Comparison of ENCODE assay signal across 33 cellular contexts in the genomic region with DNA sequence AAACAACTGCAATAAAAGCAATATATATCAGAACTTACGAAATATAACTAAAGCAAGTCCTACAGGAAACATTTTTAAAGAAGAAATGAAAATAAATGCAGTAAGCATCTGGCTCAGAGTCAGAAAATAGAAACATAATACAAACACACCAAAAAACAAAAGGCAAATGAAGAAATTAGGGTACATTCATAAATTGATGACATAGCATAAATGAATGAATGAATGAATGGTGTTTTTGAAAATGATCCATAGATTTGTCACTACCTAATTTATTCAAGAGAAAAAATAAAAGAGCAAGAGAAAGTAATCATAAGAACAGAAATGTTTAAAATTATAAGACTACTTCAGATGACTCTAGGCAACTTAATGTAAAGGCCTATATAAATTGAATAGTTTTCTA.
"Had no signal": no experiment of that assay in that cellular context is flagged by ENCODE, and none has a peak within 500 bp of the region (broad histone marks: within the 10 kb centered on the region; RNA-seq: fewer than 3 reads in every experiment).

No MANE protein-coding gene starts in this region.

- H3K27ac ChIP-seq: adrenal gland, body of pancreas, brain microvascular endothelial cell, breast epithelium, VCaP had no signal

- ATAC-seq: activated CD8-positive, alpha-beta T cell treated with anti-CD3 and anti-CD28 coated beads for 36 hours; activated naive CD4-positive, alpha-beta T cell treated with anti-CD3 and anti-CD28 coated beads, Interleukin-2, amount 50 U/mL, for 72 hours; activated T-cell treated with anti-CD3 and anti-CD28 coated beads, Interleukin-2, amount 50 U/mL, for 4 hours; activated T-cell treated with anti-CD3 and anti-CD28 coated beads, Interleukin-2, amount 50 U/mL, for 72 hours; activated T-helper 17 cell treated with anti-CD3 and anti-CD28 coated beads, Interleukin-2, amount 50 U/mL, for 72 hours; body of pancreas had no signal

- H3K9me3 ChIP-seq: body of pancreas, breast epithelium had no signal

- DNase-seq: activated B cell treated with CpG ODN at 0.5 μM for 24 hours; activated CD4-positive, alpha-beta memory T cell treated with anti-CD3 and anti-CD28 coated beads for 36 hours; activated CD4-positive, alpha-beta T cell treated with anti-CD3 and anti-CD28 coated beads for 4 hours; activated CD4-positive, alpha-beta T cell treated with anti-CD3 and anti-CD28 coated beads, Interleukin-2, amount 10 ng/mL, durations not matched to agents 24 days and 14 days; activated CD4-positive, alpha-beta T cell treated with anti-CD3 and anti-CD28 coated beads, Interleukin-2, amount 50 U/mL, for 1 hour; activated CD4-positive, alpha-beta T cell treated with anti-CD3 and anti-CD28 coated beads, Interleukin-2, amount 50 U/mL, for 4 hours; activated CD4-positive, CD25-positive, alpha-beta regulatory T cell treated with anti-CD3 and anti-CD28 coated beads, Interleukin-2, amount 50 U/mL, for 72 hours; activated CD8-positive, alpha-beta memory T cell treated with anti-CD3 and anti-CD28 coated beads, Interleukin-2, amount 50 U/mL, for 4 hours; activated CD8-positive, alpha-beta T cell treated with anti-CD3 and anti-CD28 coated beads for 36 hours; activated effector memory CD4-positive, alpha-beta T cell treated with anti-CD3 and anti-CD28 coated beads, Interleukin-2, amount 50 U/mL, for 16 hours; activated gamma-delta T cell treated with Interleukin-2 at 50 U/mL for 16 hours; activated naive CD4-positive, alpha-beta T cell; activated naive CD4-positive, alpha-beta T cell treated with anti-CD3 and anti-CD28 coated beads for 36 hours; activated naive CD4-positive, alpha-beta T cell treated with anti-CD3 and anti-CD28 coated beads, Interleukin-2, amount 50 U/mL, for 16 hours; activated naive CD8-positive, alpha-beta T cell treated with anti-CD3 and anti-CD28 coated beads for 36 hours; activated T-cell treated with anti-CD3 and anti-CD28 coated beads for 4 hours; activated T-cell treated with anti-CD3 and anti-CD28 coated beads, Interleukin-2, amount 50 U/mL, for 1 hour; activated T-cell treated with anti-CD3 and anti-CD28 coated beads, Interleukin-2, amount 50 U/mL, for 4 hours; activated T-cell treated with anti-CD3 and anti-CD28 coated beads, Interleukin-2, amount 50 U/mL, for 72 hours; adrenal gland; amniotic stem cell; aorta; body of pancreas; brain microvascular endothelial cell; central memory CD4-positive, alpha-beta T cell; T-helper 2 cell; T-helper 9 cell had no signal

- H3K4me3 ChIP-seq: adrenal gland, body of pancreas, breast epithelium had no signal

- H3K27me3 ChIP-seq: adrenal gland, body of pancreas, brain microvascular endothelial cell, breast epithelium had no signal

- H3K4me1 ChIP-seq: adrenal gland, body of pancreas, breast epithelium had no signal

- FAIRE-seq: astrocyte, TTC549 had no signal

- H3K36me3 ChIP-seq: adrenal gland, brain microvascular endothelial cell, breast epithelium had no signal
